ENCODE assay signal across 21 cellular contexts in genomic region chr20:47719625-47720024, GRCh38.
"Had no signal": no experiment of that assay in that cellular context is flagged by ENCODE, and none has a peak within 500 bp of the region (broad histone marks: within the 10 kb centered on the region; RNA-seq: fewer than 3 reads in every experiment).

No MANE protein-coding gene starts in this region.

- H3K27ac ChIP-seq: heart right ventricle, lower lobe of right lung, neural progenitor cell, right lobe of liver had no signal

- H3K27me3 ChIP-seq: neural progenitor cell, right lobe of liver, vagina had no signal

- H3K4me3 ChIP-seq: heart right ventricle, lower lobe of right lung, neural progenitor cell, right lobe of liver, smooth muscle cell, vagina had no signal

- ATAC-seq: activated CD8-positive, alpha-beta T cell treated with anti-CD3 and anti-CD28 coated beads, Interleukin-2, amount 10 ng/mL, durations not matched to agents 7 days and 5 days; heart right ventricle; left lobe of liver; lower lobe of right lung; naive thymus-derived CD4-positive, alpha-beta T cell; right lobe of liver; stimulated activated memory B cell treated with anti-CD40 and anti-IgM and Interleukin-4, amounts not matched to agents 10 μg/mL and 1 μg/mL and 100 μg/mL, for 72 hours had no signal

- H3K36me3 ChIP-seq: heart right ventricle, lower lobe of right lung, neural progenitor cell, right lobe of liver, vagina had no signal

- DNase-seq: activated CD4-positive, alpha-beta T cell treated with anti-CD3 and anti-CD28 coated beads for 1 hour; activated CD4-positive, alpha-beta T cell treated with anti-CD3 and anti-CD28 coated beads, Interleukin-2, amount 50 U/mL, for 1 hour; activated CD8-positive, alpha-beta T cell treated with anti-CD3 and anti-CD28 coated beads, Interleukin-2, amount 10 ng/mL, durations not matched to agents 7 days and 5 days; activated gamma-delta T cell treated with Interleukin-2 at 50 U/mL for 16 hours; aorta; central memory CD4-positive, alpha-beta T cell; endodermal cell; heart right ventricle; lower lobe of right lung; naive thymus-derived CD4-positive, alpha-beta T cell; posterior cingulate gyrus; right lobe of liver; stimulated activated CD4-positive, alpha-beta T cell treated with anti-CD3 and anti-CD28 coated beads, Interleukin-15, amount 100 ng/mL, for 24 hours; T-helper 9 cell; trophoblast cell had no signal

- H3K9me3 ChIP-seq: heart right ventricle, lower lobe of right lung, right lobe of liver, vagina had no signal

- FAIRE-seq: kidney had no signal
